8 cellular contexts compared by ENCODE assay signal in genomic region chr16:20805684-20806167, GRCh38. TPM values are rescaled to one million over a fixed set of nuclear protein-coding genes. Genes with fewer than 3 reads are reported as not detected.
DNase-seq lines count a peak whose midpoint lies in the region; ATAC-seq and TF ChIP-seq lines count a peak whose summit lies in the region.
"Not testable (repeated sequence)": the region's sequence is repeated elsewhere in the genome, so short reads cannot be mapped to it uniquely, and the experiment has no call there.

No MANE protein-coding gene starts in this region.

- CTCF ChIA-PET in SK-N-SH (lab: Yijun Ruan, JAX), result interaction anchor here (1.0 to 2.1 kb wide), 3 partner anchors 11 to 44 kb away, joined by 3 to 8 read pairs (median 4); no protein-coding TSS in a partner anchor

- peak overlapping the region; percentile 97 for H3K27ac Mint-ChIP-seq in activated naive CD8-positive, alpha-beta T cell treated with anti-CD3 and anti-CD28 coated beads, Interleukin-2, amount 50 U/mL, for 24 hours
- H3K27ac Mint-ChIP-seq in osteocyte (ENCODE audit: unreplicated experiment), result peak overlapping the region; percentile 97

- TF ChIP-seq RAD21 in SK-N-SH (IDR thresholded peaks at IDR 0.05; ENCODE audit: low read length), result not testable (repeated sequence)

- 23% methylated on average over 12 of the region's 12 CpGs for whole genome bisulfite sequencing in HUES64
- WGBS in SK-N-SH (ENCODE audit: low lambda C conversion rate), result 9% methylated on average over 12 of the region's 12 CpGs
- WGBS in tibial nerve, 2 donors, result 5 to 10% methylated on average over 12 of the region's 12 CpGs

- H3K9ac ChIP-seq in HUES64 (ENCODE audit: low read depth, low read length), result peak overlapping the region; percentile 88
- H3K9ac ChIP-seq in SK-N-SH, result peak overlapping the region; percentile 80

- H3F3A ChIP-seq in DOHH2 (ENCODE audit: control insufficient read depth, insufficient read depth), result peaks cover 24% of the 10 kb centered on the region
- H3F3A ChIP-seq in SK-N-SH (replicated peaks; ENCODE audit: insufficient read depth), result peaks cover 43% of the 10 kb centered on the region

- not testable (repeated sequence) for TF ChIP-seq CTCF in DOHH2 (IDR thresholded peaks at IDR 0.05; ENCODE audit: low read depth, low read length, poor library complexity, severe bottlenecking); SK-N-SH (IDR thresholded peaks at IDR 0.05); epithelial cell of esophagus (IDR thresholded peaks at IDR 0.05; ENCODE audit: insufficient read depth, low read depth, low read length, missing control alignments); osteocyte (IDR thresholded peaks at IDR 0.05); tibial nerve (IDR thresholded peaks at IDR 0.05)

- not testable (repeated sequence) for H4K20me1 ChIP-seq in DOHH2 (ENCODE audit: control insufficient read depth, insufficient read depth, low read depth, low read length); SK-N-SH (ENCODE audit: insufficient read depth)

- H3K27me3 ChIP-seq in DOHH2 (ENCODE audit: control insufficient read depth, low read length); HUES64 (ENCODE audit: insufficient read depth, low read length); SK-N-SH (ENCODE audit: insufficient read depth); tibial nerve: not testable (repeated sequence)

- not testable (repeated sequence) for H3K9me3 ChIP-seq in DOHH2 (ENCODE audit: control insufficient read depth, insufficient read depth, low read length); HUES64 (ENCODE audit: insufficient read depth, low read depth, low read length); SK-N-SH; tibial nerve

- POLR2A ChIA-PET in SK-N-SH (lab: Yijun Ruan, JAX), result interaction anchor here (1.2 to 1.8 kb wide), 3 partner anchors 10 to 94 kb away, joined by 5 to 8 read pairs (median 6); partner anchors contain the start of genes DCUN1D3 and LYRM1

- H3K4me2 ChIP-seq in DOHH2 (ENCODE audit: low read length), result peak overlapping the region; percentile 67
- H3K4me2 ChIP-seq in SK-N-SH, result peak overlapping the region; percentile 93

- peak overlapping the region; percentile 78 for H3K4me3 ChIP-seq in DOHH2 (ENCODE audit: low read length)
- peak overlapping the region; percentile 81 for H3K4me3 ChIP-seq in HUES64 (ENCODE audit: low read length)
- peak overlapping the region; percentile 76 to 82 for H3K4me3 ChIP-seq in SK-N-SH (ENCODE audit: low read depth in 2 of 2, low read length in 1 of 2)
- peak overlapping the region; percentile 91 for H3K4me3 ChIP-seq in epithelial cell of esophagus (ENCODE audit: low read length)
- H3K4me3 ChIP-seq in tibial nerve, result peak overlapping the region; percentile 60 to 89 (median 80)

- not testable (repeated sequence) for H3K9me3 Mint-ChIP-seq in activated naive CD8-positive, alpha-beta T cell treated with anti-CD3 and anti-CD28 coated beads, Interleukin-2, amount 50 U/mL, for 24 hours; osteocyte (ENCODE audit: unreplicated experiment)

- H3K36me3 ChIP-seq in DOHH2 (ENCODE audit: control insufficient read depth, low read length); SK-N-SH (replicated peaks in 1 of 2; ENCODE audit: control insufficient read depth in 1 of 2, insufficient read depth in 2 of 2, low read length in 1 of 2); tibial nerve: not testable (repeated sequence)
- H3K36me3 ChIP-seq in HUES64 (ENCODE audit: insufficient read depth, low read length), result peaks cover 14% of the 10 kb centered on the region

- H2AFZ ChIP-seq in SK-N-SH (ENCODE audit: low read depth), result peak overlapping the region; percentile 95

- TF ChIP-seq EP300 in SK-N-SH (IDR thresholded peaks at IDR 0.05; ENCODE audit: borderline replicate concordance in 1 of 2, low read depth in 1 of 2, low read length in 1 of 2); tibial nerve (IDR thresholded peaks at IDR 0.05): not testable (repeated sequence)

- not testable (repeated sequence) for H3K36me3 Mint-ChIP-seq in activated naive CD8-positive, alpha-beta T cell treated with anti-CD3 and anti-CD28 coated beads, Interleukin-2, amount 50 U/mL, for 24 hours (ENCODE audit: low read depth); osteocyte (ENCODE audit: unreplicated experiment)

- not testable (repeated sequence) for H3K27me3 Mint-ChIP-seq in activated naive CD8-positive, alpha-beta T cell treated with anti-CD3 and anti-CD28 coated beads, Interleukin-2, amount 50 U/mL, for 24 hours; osteocyte (ENCODE audit: unreplicated experiment)

- peaks cover 23% of the 10 kb centered on the region for H3K4me1 Mint-ChIP-seq in activated naive CD8-positive, alpha-beta T cell treated with anti-CD3 and anti-CD28 coated beads, Interleukin-2, amount 50 U/mL, for 24 hours
- H3K4me1 Mint-ChIP-seq in osteocyte (ENCODE audit: unreplicated experiment), result peaks cover 17% of the 10 kb centered on the region

- not testable (repeated sequence) for DNase-seq in SK-N-SH; activated naive CD8-positive, alpha-beta T cell treated with anti-CD3 and anti-CD28 coated beads, Interleukin-2, amount 50 U/mL, for 24 hours; left colon; osteocyte (ENCODE audit: extremely low spot score, unreplicated experiment); tibial nerve (ENCODE audit: low spot score in 2 of 2)
- peak; percentile 10 for DNase-seq in epithelial cell of esophagus (ENCODE audit: low read depth)

- not testable (repeated sequence) for ATAC-seq in activated naive CD8-positive, alpha-beta T cell treated with anti-CD3 and anti-CD28 coated beads, Interleukin-2, amount 50 U/mL, for 24 hours
- peak; percentile 9 for ATAC-seq in left colon

- intact Hi-C loops in left colon (cut with DNase I, micrococcal nuclease), result not testable (repeated sequence)

- peak overlapping the region; percentile 98 for H3K4me3 Mint-ChIP-seq in activated naive CD8-positive, alpha-beta T cell treated with anti-CD3 and anti-CD28 coated beads, Interleukin-2, amount 50 U/mL, for 24 hours
- peak overlapping the region; percentile 99 for H3K4me3 Mint-ChIP-seq in osteocyte (ENCODE audit: unreplicated experiment)

- peaks cover 17% of the 10 kb centered on the region for H3K4me1 ChIP-seq in DOHH2 (ENCODE audit: control insufficient read depth, low read length)
- not testable (repeated sequence) for H3K4me1 ChIP-seq in HUES64 (ENCODE audit: insufficient read depth, low read length); SK-N-SH (ENCODE audit: control insufficient read depth in 1 of 2, insufficient read depth in 2 of 2, low read depth in 1 of 2, low read length in 1 of 2)
- peaks cover 0 to 21% (median 5%) of the 10 kb centered on the region in 4 donors for H3K4me1 ChIP-seq in tibial nerve

- H3K27ac ChIP-seq in DOHH2 (ENCODE audit: low read depth, low read length) (peak overlapping the region; percentile 82), HUES64 (ENCODE audit: low read depth, low read length) (peak overlapping the region; percentile 58), SK-N-SH (ENCODE audit: low read depth in 2 of 2, low read length in 1 of 2) (peak overlapping the region; percentile 80 to 84), tibial nerve (peak overlapping the region; percentile 63 to 95 (median 85))

- not testable (repeated sequence) for H3K9me2 ChIP-seq in DOHH2 (replicated peaks; ENCODE audit: control insufficient read depth, low read length); SK-N-SH

- H3K79me2 ChIP-seq in DOHH2 (ENCODE audit: control insufficient read depth, low read length) (peaks cover 19% of the 10 kb centered on the region), SK-N-SH (ENCODE audit: insufficient read depth) (peaks cover 26% of the 10 kb centered on the region; the same call in 1 of the 2 replicates)

- not testable (repeated sequence) for TF ChIP-seq POLR2A in tibial nerve (IDR thresholded peaks at IDR 0.05)

RNA-seq across cellular contexts. Expression of gene ERI2, which starts 0.5 kb away (rescaled TPM):
- 17.0 TPM for polyA plus RNA-seq in HUES64 (2013, experiment 1 of 2)
- 17.5 TPM for polyA plus RNA-seq in HUES64 (2013, experiment 2 of 2)
- 9.1 and 13.6 TPM in 2 replicates for polyA plus RNA-seq in SK-N-SH (2012; rRNA removed)
- polyA plus RNA-seq in SK-N-SH (2012; cell fraction: cytosol; rRNA removed), result 11.7 and 13.2 TPM in 2 replicates
- polyA plus RNA-seq in SK-N-SH (2012; cell fraction: nucleus; rRNA removed), result 16.7 and 21.1 TPM in 2 replicates
- total RNA-seq in left colon (10 to 100 TPM; 24.9 to 26.8 TPM), osteocyte (16.6 and 18.3 TPM in 2 replicates), tibial nerve (10 to 100 TPM in 3 of 4 donors, 1 to 10 TPM in 1; 7.8 to 29.7 (median 19.0) TPM)

RNA-seq across cellular contexts. Expression of gene REXO5, which starts 0.6 kb away (rescaled TPM):
- 3.7 TPM for polyA plus RNA-seq in HUES64 (2013, experiment 1 of 2)
- polyA plus RNA-seq in HUES64 (2013, experiment 2 of 2), result 4.8 TPM
- 3.8 and 5.2 TPM in 2 replicates for polyA plus RNA-seq in SK-N-SH (2012; rRNA removed)
- 3.4 TPM in 2 replicates for polyA plus RNA-seq in SK-N-SH (2012; cell fraction: cytosol; rRNA removed)
- 8.2 and 9.3 TPM in 2 replicates for polyA plus RNA-seq in SK-N-SH (2012; cell fraction: nucleus; rRNA removed)
- total RNA-seq in left colon (1 to 10 TPM; 3.0 to 4.9 TPM), osteocyte (2.5 and 4.2 TPM in 2 replicates), tibial nerve (1 to 10 TPM; 1.5 to 5.9 (median 4.1) TPM)

RNA-seq across cellular contexts. Expression of gene ACSM3, which starts 41.9 kb away (rescaled TPM):
- 1.2 TPM for polyA plus RNA-seq in HUES64 (2013, experiment 1 of 2)
- polyA plus RNA-seq in HUES64 (2013, experiment 2 of 2), result 2.9 TPM
- 0.44 and 0.80 TPM in 2 replicates for polyA plus RNA-seq in SK-N-SH (2012; rRNA removed)
- 0.81 and 0.89 TPM in 2 replicates for polyA plus RNA-seq in SK-N-SH (2012; cell fraction: cytosol; rRNA removed)
- polyA plus RNA-seq in SK-N-SH (2012; cell fraction: nucleus; rRNA removed), result 0.38 and 0.42 TPM in 2 replicates
- total RNA-seq in left colon, result 10 to 100 TPM; 40.9 to 48.0 TPM
- total RNA-seq in osteocyte, result 0.94 and 1.7 TPM in 2 replicates
- 1 to 10 TPM; 1.2 to 2.5 (median 1.6) TPM for total RNA-seq in tibial nerve

Comparison
In these comparisons a context has a peak if more than half of its experiments do, and no peak if none do; other contexts are left out.
1. RNA of gene ACSM3, which starts 41.9 kb away (total RNA-seq): 40.9 to 48.0 TPM in left colon; 1.2 to 2.5 TPM in tibial nerve and 0.94 to 1.7 TPM in osteocyte; every median in the first group is over 10 times any median in the second.
2. Peak in every context shown above with its lines, with median percentiles within 50 percentile points of each other: H3K27ac ChIP-seq and H3K4me3 ChIP-seq.